In genomic region chr20:23435675-23436539, GRCh38 we compare ENCODE assay signal across 1 cellular context.
TF ChIP-seq lines count a peak whose summit lies in the region.

No MANE protein-coding gene starts in this region.

TF ChIP-seq in HepG2, 621 proteins besides CTCF, POLR2A, EP300 and RAD21 (continued from another document):
- TF ChIP-seq, protein P1, sequence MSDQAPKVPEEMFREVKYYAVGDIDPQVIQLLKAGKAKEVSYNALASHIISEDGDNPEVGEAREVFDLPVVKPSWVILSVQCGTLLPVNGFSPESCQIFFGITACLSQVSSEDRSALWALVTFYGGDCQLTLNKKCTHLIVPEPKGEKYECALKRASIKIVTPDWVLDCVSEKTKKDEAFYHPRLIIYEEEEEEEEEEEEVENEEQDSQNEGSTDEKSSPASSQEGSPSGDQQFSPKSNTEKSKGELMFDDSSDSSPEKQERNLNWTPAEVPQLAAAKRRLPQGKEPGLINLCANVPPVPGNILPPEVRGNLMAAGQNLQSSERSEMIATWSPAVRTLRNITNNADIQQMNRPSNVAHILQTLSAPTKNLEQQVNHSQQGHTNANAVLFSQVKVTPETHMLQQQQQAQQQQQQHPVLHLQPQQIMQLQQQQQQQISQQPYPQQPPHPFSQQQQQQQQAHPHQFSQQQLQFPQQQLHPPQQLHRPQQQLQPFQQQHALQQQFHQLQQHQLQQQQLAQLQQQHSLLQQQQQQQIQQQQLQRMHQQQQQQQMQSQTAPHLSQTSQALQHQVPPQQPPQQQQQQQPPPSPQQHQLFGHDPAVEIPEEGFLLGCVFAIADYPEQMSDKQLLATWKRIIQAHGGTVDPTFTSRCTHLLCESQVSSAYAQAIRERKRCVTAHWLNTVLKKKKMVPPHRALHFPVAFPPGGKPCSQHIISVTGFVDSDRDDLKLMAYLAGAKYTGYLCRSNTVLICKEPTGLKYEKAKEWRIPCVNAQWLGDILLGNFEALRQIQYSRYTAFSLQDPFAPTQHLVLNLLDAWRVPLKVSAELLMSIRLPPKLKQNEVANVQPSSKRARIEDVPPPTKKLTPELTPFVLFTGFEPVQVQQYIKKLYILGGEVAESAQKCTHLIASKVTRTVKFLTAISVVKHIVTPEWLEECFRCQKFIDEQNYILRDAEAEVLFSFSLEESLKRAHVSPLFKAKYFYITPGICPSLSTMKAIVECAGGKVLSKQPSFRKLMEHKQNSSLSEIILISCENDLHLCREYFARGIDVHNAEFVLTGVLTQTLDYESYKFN (CRISPR knock-in tag; conservative IDR thresholded peaks at IDR 0.05): peak; percentile 72
- TF ChIP-seq ZSCAN30 (CRISPR knock-in tag; IDR thresholded peaks at IDR 0.05) (peak; percentile 58; the same call in 1 of the 2 replicates), ZHX1 (CRISPR knock-in tag; IDR thresholded peaks at IDR 0.05; ENCODE audit: low read depth) (peak; percentile 74; the same call in 1 of the 2 replicates), U2AF2 (IDR thresholded peaks at IDR 0.05; ENCODE audit: low read depth, low read length) (no peak), ZFP36 (IDR thresholded peaks at IDR 0.05; ENCODE audit: borderline replicate concordance, low read depth, low read length, partially characterized antibody) (no peak), ZNF605 (CRISPR knock-in tag; IDR thresholded peaks at IDR 0.05) (0 out of 2 replicates have a peak, but pooled peaks have one; percentile 17), HNRNPUL1 (IDR thresholded peaks at IDR 0.05; ENCODE audit: low read depth, low read length) (no peak), KLF15 (CRISPR knock-in tag; IDR thresholded peaks at IDR 0.05; ENCODE audit: borderline replicate concordance) (no peak)
TF ChIP-seq in HepG2: peak in this region for 195.
